In the genomic region with DNA sequence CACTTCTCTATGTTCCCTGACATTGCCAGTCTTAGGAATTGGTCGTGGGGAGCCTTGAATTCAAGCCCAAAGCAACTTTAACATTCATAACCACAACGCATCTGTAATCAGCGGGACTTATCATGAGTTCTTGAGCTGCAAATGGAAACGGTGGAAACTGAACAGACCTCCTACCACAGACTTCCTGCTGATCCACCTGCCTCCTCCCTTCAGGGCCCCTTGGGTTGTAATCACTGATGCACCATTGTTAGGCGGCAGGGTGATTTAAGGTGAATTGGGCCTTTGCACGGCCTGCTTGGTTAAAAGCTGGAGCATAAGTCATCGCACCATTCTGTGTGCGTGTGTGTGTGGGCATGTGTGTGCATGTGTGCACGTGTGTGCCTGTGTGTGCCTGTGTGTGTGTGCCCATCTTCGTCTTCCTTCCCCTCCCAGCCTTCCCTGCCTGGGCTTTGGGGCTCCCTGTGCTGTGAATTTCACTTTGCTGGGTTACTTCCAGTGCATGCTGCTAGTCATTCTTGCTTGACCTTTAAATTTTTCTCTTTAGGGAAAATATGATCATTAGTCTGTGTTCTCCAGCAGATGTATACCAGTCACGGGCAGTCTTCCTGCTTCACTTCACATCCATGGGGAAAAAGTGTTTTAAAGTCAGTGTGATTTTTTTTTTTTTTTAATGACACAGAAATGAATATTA, we compare ENCODE assay signal across 11 cellular contexts. TPM values are rescaled to one million over a fixed set of nuclear protein-coding genes. Genes with fewer than 3 reads are reported as not detected.
A peak's percentile ranks its signal among the peaks of the same experiment; 100 is the strongest.
DNase-seq lines count a peak whose midpoint lies in the region; ATAC-seq and TF ChIP-seq lines count a peak whose summit lies in the region.
"Had no signal": no experiment of that assay in that cellular context is flagged by ENCODE, and none has a peak within 500 bp of the region (broad histone marks: within the 10 kb centered on the region; RNA-seq: fewer than 3 reads in every experiment).

No MANE protein-coding gene starts in this region.

- CTCF ChIA-PET in HEK293 (lab: Yijun Ruan, JAX): no interaction called here
- CTCF ChIA-PET in activated naive CD4-positive, alpha-beta T cell treated with anti-CD3 and anti-CD28 coated beads, Interleukin-2, amount 10 ng/mL, durations not matched to agents 7 days and 5 days (lab: Charles Lee): interaction anchor here (0.9 to 1.1 kb wide), 2 partner anchors 26 to 104 kb away, joined by 3 read pairs; no protein-coding TSS in a partner anchor

- no peaks in the 10 kb centered on the region for H3K4me1 ChIP-seq in HEK293 (ENCODE audit: control insufficient read depth, insufficient read depth, low read length)
- peaks cover 18% of the 10 kb centered on the region for H3K4me1 ChIP-seq in testis

- intact Hi-C loops in testis (cut with DNase I; ENCODE audit: low total_unique reads): no loop called here

- peak; percentile 92 for ATAC-seq in T-helper 17 cell

- H3K4me3 ChIP-seq in HEK293 (ENCODE audit: low read depth, low read length) (no peak overlapping the region), testis (no peak overlapping the region)
- H3K4me3 ChIP-seq: SK-N-MC had no signal

- no peaks in the 10 kb centered on the region for H3K27me3 Mint-ChIP-seq in T-helper 17 cell
- no peaks in the 10 kb centered on the region for H3K27me3 Mint-ChIP-seq in activated naive CD4-positive, alpha-beta T cell treated with anti-CD3 and anti-CD28 coated beads, Interleukin-2, amount 10 ng/mL, durations not matched to agents 7 days and 5 days

- no peak for TF ChIP-seq POLR2A in testis (IDR thresholded peaks at IDR 0.05)

- in situ Hi-C loops in GM13976 (cut with MboI; ENCODE audit: low sequenced_read_pairs, unreplicated experiment): no loop called here

- DNase-seq in T-helper 17 cell (peak in 1 of 3 donors; percentile 36), testis (no peak), DMS 273 treated with DMSO at 0.1 percent for 48 hours (lab: John Stamatoyannopoulos, UW) (no peak), GM13976 (ENCODE audit: low spot score) (no peak)
- DNase-seq in activated naive CD4-positive, alpha-beta T cell treated with anti-CD3 and anti-CD28 coated beads, Interleukin-2, amount 10 ng/mL, durations not matched to agents 7 days and 5 days: peak; percentile 74
- peak in 2 of 3 experiments; percentile 30 to 41 for DNase-seq in stimulated activated CD4-positive, alpha-beta T cell treated with anti-CD3 and anti-CD28 coated beads, TNF-alpha, amount 100 ng/mL, for 24 hours (ENCODE audit: low read depth in 3 of 3)
- DNase-seq: MV-4-11, posterior cingulate gyrus, substantia nigra had no signal

- no peak overlapping the region for H3K27ac ChIP-seq in HEK293 (ENCODE audit: extremely low read depth, low read depth, low read length)
- no peak overlapping the region for H3K27ac ChIP-seq in testis
- H3K27ac ChIP-seq: SK-N-MC had no signal

- H3K36me3 ChIP-seq in HEK293 (ENCODE audit: control insufficient read depth in 2 of 2, insufficient read depth in 1 of 2, low read length in 2 of 2) (no peaks in the 10 kb centered on the region), testis (ENCODE audit: low read depth, missing control alignments) (no peaks in the 10 kb centered on the region)

- H3K4me3 Mint-ChIP-seq in T-helper 17 cell: peak overlapping the region; percentile 68
- H3K4me3 Mint-ChIP-seq in activated naive CD4-positive, alpha-beta T cell treated with anti-CD3 and anti-CD28 coated beads, Interleukin-2, amount 10 ng/mL, durations not matched to agents 7 days and 5 days: peak overlapping the region; percentile 38

- peaks cover 77% of the 10 kb centered on the region for H3K4me1 Mint-ChIP-seq in T-helper 17 cell
- H3K4me1 Mint-ChIP-seq in activated naive CD4-positive, alpha-beta T cell treated with anti-CD3 and anti-CD28 coated beads, Interleukin-2, amount 10 ng/mL, durations not matched to agents 7 days and 5 days: peaks cover 92% of the 10 kb centered on the region

- peak overlapping the region; percentile 83 for H3K27ac Mint-ChIP-seq in T-helper 17 cell
- peak overlapping the region; percentile 88 for H3K27ac Mint-ChIP-seq in activated naive CD4-positive, alpha-beta T cell treated with anti-CD3 and anti-CD28 coated beads, Interleukin-2, amount 10 ng/mL, durations not matched to agents 7 days and 5 days

- TF ChIP-seq CTCF in HEK293 (tag by site-specific recombination; IDR thresholded peaks at IDR 0.05): no peak
- no peak for TF ChIP-seq CTCF in testis (IDR thresholded peaks at IDR 0.05)
- TF ChIP-seq CTCF in GM13976 (IDR thresholded peaks at IDR 0.05; ENCODE audit: borderline replicate concordance, control extremely low read depth, extremely low read depth, insufficient read depth, missing control alignments): no peak

- no peaks in the 10 kb centered on the region for H3K9me3 ChIP-seq in HEK293 (ENCODE audit: control insufficient read depth, insufficient read depth, low read depth, low read length)
- no peaks in the 10 kb centered on the region for H3K9me3 ChIP-seq in T-helper 17 cell (ENCODE audit: control insufficient read depth, low read length, poor library complexity, severe bottlenecking)
- no peaks in the 10 kb centered on the region for H3K9me3 ChIP-seq in testis

- no peaks in the 10 kb centered on the region for H3K27me3 ChIP-seq in testis

- 74 to 77% methylated on average over 8 to 11 of the region's 11 CpGs for WGBS in testis, 2 donors

- H3K36me3 Mint-ChIP-seq in T-helper 17 cell (ENCODE audit: low read depth): peaks cover 4% of the 10 kb centered on the region
- peaks cover 57% of the 10 kb centered on the region for H3K36me3 Mint-ChIP-seq in activated naive CD4-positive, alpha-beta T cell treated with anti-CD3 and anti-CD28 coated beads, Interleukin-2, amount 10 ng/mL, durations not matched to agents 7 days and 5 days

- H3K9me3 Mint-ChIP-seq in activated naive CD4-positive, alpha-beta T cell treated with anti-CD3 and anti-CD28 coated beads, Interleukin-2, amount 10 ng/mL, durations not matched to agents 7 days and 5 days: peaks cover 4% of the 10 kb centered on the region

- POLR2A ChIA-PET in HEK293 (lab: Yijun Ruan, JAX): no interaction called here

TF ChIP-seq in HEK293, 187 proteins besides CTCF, POLR2A, EP300 and RAD21:
- TF ChIP-seq ZIC2 (tag by site-specific recombination; IDR thresholded peaks at IDR 0.05) (peak; percentile 41), SCRT1 (tag by site-specific recombination; IDR thresholded peaks at IDR 0.05; ENCODE audit: borderline replicate concordance) (no peak), ZNF623 (tag by site-specific recombination; IDR thresholded peaks at IDR 0.05) (peak; percentile 61), SETDB1 (IDR thresholded peaks at IDR 0.05; ENCODE audit: insufficient read length, low read length) (no peak)
- TF ChIP-seq, protein P1, sequence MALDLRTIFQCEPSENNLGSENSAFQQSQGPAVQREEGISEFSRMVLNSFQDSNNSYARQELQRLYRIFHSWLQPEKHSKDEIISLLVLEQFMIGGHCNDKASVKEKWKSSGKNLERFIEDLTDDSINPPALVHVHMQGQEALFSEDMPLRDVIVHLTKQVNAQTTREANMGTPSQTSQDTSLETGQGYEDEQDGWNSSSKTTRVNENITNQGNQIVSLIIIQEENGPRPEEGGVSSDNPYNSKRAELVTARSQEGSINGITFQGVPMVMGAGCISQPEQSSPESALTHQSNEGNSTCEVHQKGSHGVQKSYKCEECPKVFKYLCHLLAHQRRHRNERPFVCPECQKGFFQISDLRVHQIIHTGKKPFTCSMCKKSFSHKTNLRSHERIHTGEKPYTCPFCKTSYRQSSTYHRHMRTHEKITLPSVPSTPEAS (tag by site-specific recombination; IDR thresholded peaks at IDR 0.05): peak; percentile 82

RNA-seq across cellular contexts. Expression of a gene that starts 29.0 kb away (rescaled TPM):
- total RNA-seq in T-helper 17 cell (10 to 100 TPM; 76.6 to 78.3 TPM), testis (10 to 100 TPM; 23.9 to 36.9 TPM)
- polyA plus RNA-seq in testis (ENCODE audit: insufficient read depth, low read depth, low replicate concordance): 5.1 TPM

Comparison
In these comparisons a context has a peak if more than half of its experiments do, and no peak if none do; other contexts are left out.
1. DNase-seq: peak in activated naive CD4-positive, alpha-beta T cell treated with anti-CD3 and anti-CD28 coated beads, Interleukin-2, amount 10 ng/mL, durations not matched to agents 7 days and 5 days (single experiment) and stimulated activated CD4-positive, alpha-beta T cell treated with anti-CD3 and anti-CD28 coated beads, TNF-alpha, amount 100 ng/mL, for 24 hours (2 of 3); none in testis (single experiment), DMS 273 treated with DMSO at 0.1 percent for 48 hours (single experiment) and GM13976 (single experiment).